ENCODE assay signal across 24 cellular contexts in the genomic region with DNA sequence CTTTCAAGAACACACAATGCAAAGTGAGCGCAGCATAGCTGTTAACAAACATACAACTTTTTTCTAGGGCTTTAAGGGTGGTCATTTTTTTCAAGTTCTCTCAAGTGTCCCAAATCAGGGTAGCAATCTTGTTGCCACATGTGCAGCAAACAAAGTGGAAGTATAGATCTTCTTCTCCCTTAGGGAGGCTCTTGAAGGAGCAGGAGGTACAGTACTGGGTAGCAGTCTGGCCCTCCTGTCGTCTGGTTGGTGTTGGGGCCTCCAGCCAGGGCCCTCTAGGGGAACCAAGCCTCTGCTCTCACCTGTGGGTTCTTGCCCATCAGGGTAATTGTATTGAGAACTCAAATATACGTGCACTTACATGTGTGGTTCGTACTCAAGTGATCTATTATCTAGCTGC. TPM values are rescaled to one million over a fixed set of nuclear protein-coding genes. Genes with fewer than 3 reads are reported as not detected.
"Had no signal": no experiment of that assay in that cellular context is flagged by ENCODE, and none has a peak within 500 bp of the region (broad histone marks: within the 10 kb centered on the region; RNA-seq: fewer than 3 reads in every experiment).

No MANE protein-coding gene starts in this region.

- H3K9me3 Mint-ChIP-seq: activated B cell treated with CpG ODN at 0.5 μM for 24 hours; activated T-helper 17 cell treated with anti-CD3 and anti-CD28 coated beads, Interleukin-2, amount 50 U/mL, for 72 hours; natural killer cell; stimulated activated naive CD8-positive, alpha-beta T cell treated with anti-CD3 and anti-CD28 coated beads, Interleukin-15, amount 100 ng/mL, for 72 hours had no signal

- H3K9me3 ChIP-seq: suprapubic skin, vagina had no signal

- H3K27me3 Mint-ChIP-seq: activated B cell treated with CpG ODN at 0.5 μM for 24 hours; activated T-helper 17 cell treated with anti-CD3 and anti-CD28 coated beads, Interleukin-2, amount 50 U/mL, for 72 hours; stimulated activated naive CD8-positive, alpha-beta T cell treated with anti-CD3 and anti-CD28 coated beads, Interleukin-15, amount 100 ng/mL, for 72 hours had no signal

- H3K4me1 ChIP-seq: vagina had no signal

- H3K4me1 Mint-ChIP-seq: stimulated activated naive CD8-positive, alpha-beta T cell treated with anti-CD3 and anti-CD28 coated beads, Interleukin-15, amount 100 ng/mL, for 72 hours had no signal

- H3K27ac ChIP-seq: epithelial cell of prostate, skin epidermis, suprapubic skin, vagina had no signal

- H3K4me3 ChIP-seq: lung, skin epidermis, suprapubic skin, vagina had no signal

- DNase-seq: activated B cell treated with CpG ODN at 0.5 μM for 24 hours; activated CD4-positive, alpha-beta T cell treated with anti-CD3 and anti-CD28 coated beads for 48 hours; activated naive CD4-positive, alpha-beta T cell treated with Interleukin-2 at 50 U/mL for 16 hours; dermis blood vessel endothelial cell; foreskin fibroblast; natural killer cell; posterior cingulate gyrus; right cardiac atrium; stimulated activated CD4-positive, alpha-beta T cell treated with anti-CD3 and anti-CD28 coated beads, Interleukin-15, amount 100 ng/mL, for 24 hours; stimulated activated CD4-positive, alpha-beta T cell treated with anti-CD3 and anti-CD28 coated beads, Interleukin-2, amount 100 ng/mL, for 48 hours; stimulated activated naive CD8-positive, alpha-beta T cell treated with anti-CD3 and anti-CD28 coated beads, Interleukin-15, amount 100 ng/mL, for 72 hours; T-helper 1 cell; T-helper 9 cell; trophoblast cell had no signal

- H3K27me3 ChIP-seq: suprapubic skin, vagina had no signal

- ATAC-seq: activated T-helper 17 cell treated with anti-CD3 and anti-CD28 coated beads, Interleukin-2, amount 50 U/mL, for 72 hours; natural killer cell; right cardiac atrium; stimulated activated naive CD8-positive, alpha-beta T cell treated with anti-CD3 and anti-CD28 coated beads, Interleukin-15, amount 100 ng/mL, for 72 hours had no signal

- H3K27ac Mint-ChIP-seq: activated B cell treated with CpG ODN at 0.5 μM for 24 hours; activated T-helper 17 cell treated with anti-CD3 and anti-CD28 coated beads, Interleukin-2, amount 50 U/mL, for 72 hours had no signal

- FAIRE-seq: bronchial epithelial cell, islet of Langerhans had no signal

- H3K4me3 Mint-ChIP-seq: activated B cell treated with CpG ODN at 0.5 μM for 24 hours; activated T-helper 17 cell treated with anti-CD3 and anti-CD28 coated beads, Interleukin-2, amount 50 U/mL, for 72 hours; natural killer cell; stimulated activated naive CD8-positive, alpha-beta T cell treated with anti-CD3 and anti-CD28 coated beads, Interleukin-15, amount 100 ng/mL, for 72 hours had no signal

RNA-seq across cellular contexts. Expression of gene MKRN2OS, which starts 37.4 kb away (rescaled TPM):
- total RNA-seq: activated B cell treated with CpG ODN at 0.5 μM for 24 hours; activated T-helper 17 cell treated with anti-CD3 and anti-CD28 coated beads, Interleukin-2, amount 50 U/mL, for 72 hours; chondrocyte; dermis blood vessel endothelial cell; glomerular endothelial cell; natural killer cell; right cardiac atrium; vagina had no signal
